1 cellular context compared by ENCODE assay signal in the genomic region with DNA sequence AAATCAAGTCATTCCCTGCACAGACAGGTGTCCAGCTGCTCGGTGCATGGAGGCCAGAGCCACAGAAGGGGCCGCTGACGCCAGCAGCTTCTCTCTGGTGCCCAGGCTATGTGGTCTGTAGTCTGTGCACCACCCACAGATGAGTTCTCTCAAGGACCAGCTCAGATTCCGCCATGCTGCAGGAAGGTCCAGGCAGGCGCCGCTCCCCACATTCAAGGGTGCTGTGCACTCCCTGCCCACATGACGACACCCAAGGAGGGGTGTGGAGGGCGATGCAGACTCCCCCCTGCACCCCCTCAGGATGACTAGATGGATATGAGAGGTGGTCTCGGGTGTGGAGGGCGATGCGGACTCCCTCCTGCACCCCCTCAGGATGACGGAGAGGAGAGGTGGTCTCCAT.
TF ChIP-seq lines count a peak whose summit lies in the region.

No MANE protein-coding gene starts in this region.

TF ChIP-seq in WTC11, 78 proteins besides CTCF, POLR2A, EP300 and RAD21 (continued from another document):
- TF ChIP-seq HMGXB4 (CRISPR knock-in tag; IDR thresholded peaks at IDR 0.05) (no peak), ZMAT4 (CRISPR knock-in tag; IDR thresholded peaks at IDR 0.05) (no peak), TEAD4 (CRISPR knock-in tag; IDR thresholded peaks at IDR 0.05) (no peak), SOX15 (CRISPR knock-in tag; IDR thresholded peaks at IDR 0.05) (no peak), NR3C1 (CRISPR knock-in tag; conservative IDR thresholded peaks at IDR 0.05; ENCODE audit: low read depth) (no peak), FOXP4 (CRISPR knock-in tag; IDR thresholded peaks at IDR 0.05) (no peak), ZBTB21 (CRISPR knock-in tag; IDR thresholded peaks at IDR 0.05; ENCODE audit: borderline replicate concordance) (no peak), ZNF396 (CRISPR knock-in tag; IDR thresholded peaks at IDR 0.05; ENCODE audit: borderline replicate concordance) (no peak), TEAD1 (CRISPR knock-in tag; IDR thresholded peaks at IDR 0.05) (no peak), ELF4 (CRISPR knock-in tag; IDR thresholded peaks at IDR 0.05; ENCODE audit: low read depth) (no peak), MYBL2 (CRISPR knock-in tag; IDR thresholded peaks at IDR 0.05) (no peak)
- TF ChIP-seq, protein P1, sequence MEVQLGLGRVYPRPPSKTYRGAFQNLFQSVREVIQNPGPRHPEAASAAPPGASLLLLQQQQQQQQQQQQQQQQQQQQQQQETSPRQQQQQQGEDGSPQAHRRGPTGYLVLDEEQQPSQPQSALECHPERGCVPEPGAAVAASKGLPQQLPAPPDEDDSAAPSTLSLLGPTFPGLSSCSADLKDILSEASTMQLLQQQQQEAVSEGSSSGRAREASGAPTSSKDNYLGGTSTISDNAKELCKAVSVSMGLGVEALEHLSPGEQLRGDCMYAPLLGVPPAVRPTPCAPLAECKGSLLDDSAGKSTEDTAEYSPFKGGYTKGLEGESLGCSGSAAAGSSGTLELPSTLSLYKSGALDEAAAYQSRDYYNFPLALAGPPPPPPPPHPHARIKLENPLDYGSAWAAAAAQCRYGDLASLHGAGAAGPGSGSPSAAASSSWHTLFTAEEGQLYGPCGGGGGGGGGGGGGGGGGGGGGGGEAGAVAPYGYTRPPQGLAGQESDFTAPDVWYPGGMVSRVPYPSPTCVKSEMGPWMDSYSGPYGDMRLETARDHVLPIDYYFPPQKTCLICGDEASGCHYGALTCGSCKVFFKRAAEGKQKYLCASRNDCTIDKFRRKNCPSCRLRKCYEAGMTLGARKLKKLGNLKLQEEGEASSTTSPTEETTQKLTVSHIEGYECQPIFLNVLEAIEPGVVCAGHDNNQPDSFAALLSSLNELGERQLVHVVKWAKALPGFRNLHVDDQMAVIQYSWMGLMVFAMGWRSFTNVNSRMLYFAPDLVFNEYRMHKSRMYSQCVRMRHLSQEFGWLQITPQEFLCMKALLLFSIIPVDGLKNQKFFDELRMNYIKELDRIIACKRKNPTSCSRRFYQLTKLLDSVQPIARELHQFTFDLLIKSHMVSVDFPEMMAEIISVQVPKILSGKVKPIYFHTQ (CRISPR knock-in tag; IDR thresholded peaks at IDR 0.05) = no peak
- TF ChIP-seq, protein P2, sequence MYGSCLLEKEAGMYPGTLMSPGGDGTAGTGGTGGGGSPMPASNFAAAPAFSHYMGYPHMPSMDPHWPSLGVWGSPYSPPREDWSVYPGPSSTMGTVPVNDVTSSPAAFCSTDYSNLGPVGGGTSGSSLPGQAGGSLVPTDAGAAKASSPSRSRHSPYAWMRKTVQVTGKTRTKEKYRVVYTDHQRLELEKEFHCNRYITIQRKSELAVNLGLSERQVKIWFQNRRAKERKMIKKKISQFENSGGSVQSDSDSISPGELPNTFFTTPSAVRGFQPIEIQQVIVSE (CRISPR knock-in tag; IDR thresholded peaks at IDR 0.05; ENCODE audit: borderline replicate concordance) = no peak
